23 cellular contexts compared by ENCODE assay signal in genomic region chr15:62816342-62817059, GRCh38.
DNase-seq lines count a peak whose midpoint lies in the region; ATAC-seq and TF ChIP-seq lines count a peak whose summit lies in the region.
"Had no signal": no experiment of that assay in that cellular context is flagged by ENCODE, and none has a peak within 500 bp of the region (broad histone marks: within the 10 kb centered on the region; RNA-seq: fewer than 3 reads in every experiment).

No MANE protein-coding gene starts in this region.

- DNase-seq in LNCaP clone FGC (ENCODE audit: low read depth) (peak; percentile 31), brain microvascular endothelial cell (peak; percentile 13), hepatocyte (ENCODE audit: low spot score) (no peak), psoas muscle (no peak), NCI-H2029 treated with DMSO at 0.1 percent for 48 hours (lab: John Stamatoyannopoulos, UW) (no peak), PC-3 (no peak), NCI-H82 treated with DMSO at 0.1 percent for 48 hours (lab: John Stamatoyannopoulos, UW; ENCODE audit: unreplicated experiment) (no peak)
- no peak for DNase-seq in activated naive CD4-positive, alpha-beta T cell (lab: John Stamatoyannopoulos, UW)
- DNase-seq: ACHN; activated CD4-positive, alpha-beta T cell treated with anti-CD3 and anti-CD28 coated beads, Interleukin-2, amount 10 ng/mL, durations not matched to agents 7 days and 5 days; activated naive CD8-positive, alpha-beta T cell treated with anti-CD3 and anti-CD28 coated beads for 36 hours; foreskin keratinocyte; HFFc6; Kasumi-1; kidney; NCI-H1105; NCI-H526; nucleus accumbens; stimulated activated CD4-positive, alpha-beta T cell treated with anti-CD3 and anti-CD28 coated beads, Interleukin-15, amount 100 ng/mL, for 24 hours had no signal

- no peaks in the 10 kb centered on the region for H3K27me3 ChIP-seq in brain microvascular endothelial cell (replicated peaks)
- H3K27me3 ChIP-seq in hepatocyte = no peaks in the 10 kb centered on the region
- no peaks in the 10 kb centered on the region for H3K27me3 ChIP-seq in psoas muscle (ENCODE audit: insufficient read depth in 3 of 3, low read length in 2 of 3)
- H3K27me3 ChIP-seq in PC-3 (ENCODE audit: low read length) = no peaks in the 10 kb centered on the region
- H3K27me3 ChIP-seq: foreskin keratinocyte, vagina had no signal

- POLR2A ChIA-PET in PC-3 (lab: Charles Lee; ENCODE audit: unreplicated experiment) = no interaction called here

- no peak overlapping the region for H3K27ac ChIP-seq in brain microvascular endothelial cell
- peak overlapping the region; percentile 21 for H3K27ac ChIP-seq in hepatocyte
- H3K27ac ChIP-seq in psoas muscle = peak overlapping the region; percentile 66
- no peak overlapping the region for H3K27ac ChIP-seq in PC-3 (ENCODE audit: low read length)
- H3K27ac ChIP-seq: C4-2B, foreskin keratinocyte, vagina had no signal

- in situ Hi-C loops in brain microvascular endothelial cell (cut with HindIII; ENCODE audit: low pct_ligation_motif_present, low sequenced_read_pairs) = no loop called here

- no peaks in the 10 kb centered on the region for H4K20me1 ChIP-seq in hepatocyte (ENCODE audit: insufficient read depth, poor library complexity, severe bottlenecking)
- H4K20me1 ChIP-seq in PC-3 (ENCODE audit: low read length) = no peaks in the 10 kb centered on the region

- TF ChIP-seq CTCF in LNCaP clone FGC (IDR thresholded peaks at IDR 0.05; ENCODE audit: control insufficient read depth, extremely low read depth, insufficient read depth) (no peak), brain microvascular endothelial cell (IDR thresholded peaks at IDR 0.05; ENCODE audit: low read depth, low read length, missing control alignments) (no peak), hepatocyte (IDR thresholded peaks at IDR 0.05; ENCODE audit: poor library complexity) (no peak), psoas muscle (IDR thresholded peaks at IDR 0.05) (no peak), PC-3 (conservative IDR thresholded peaks at IDR 0.05; ENCODE audit: low read depth, low read length) (no peak)

- H3K79me2 ChIP-seq in hepatocyte (no peaks in the 10 kb centered on the region), PC-3 (ENCODE audit: low read length) (no peaks in the 10 kb centered on the region)

- H3K4me3 ChIP-seq in LNCaP clone FGC (ENCODE audit: low read depth, low read length) = no peak overlapping the region
- H3K4me3 ChIP-seq in brain microvascular endothelial cell (ENCODE audit: low read depth, low read length) = no peak overlapping the region
- H3K4me3 ChIP-seq in hepatocyte = no peak overlapping the region
- peak overlapping the region; percentile 39 for H3K4me3 ChIP-seq in psoas muscle
- no peak overlapping the region for H3K4me3 ChIP-seq in PC-3 (ENCODE audit: low read length)
- H3K4me3 ChIP-seq: coronary artery, vagina had no signal

- WGBS in hepatocyte (ENCODE audit: low lambda C conversion rate, missing lambda C conversion rate) = 42% methylated on average over 4 of the region's 4 CpGs
- WGBS in psoas muscle, 3 donors = 27 to 65% (median 39%) methylated on average over 4 of the region's 4 CpGs

- no TSS peak for BruUV-seq in PC-3 (replicated peaks; lab: Mats Ljungman, UMichigan)

- peak; percentile 88 to 97 (median 94) for ATAC-seq in psoas muscle
- no peak for ATAC-seq in PC-3
- ATAC-seq: activated T-helper 17 cell treated with anti-CD3 and anti-CD28 coated beads, Interleukin-2, amount 50 U/mL, for 72 hours; foreskin keratinocyte had no signal

- CTCF ChIA-PET in PC-3 (lab: Charles Lee) = no interaction called here

- no peak overlapping the region for H3K9ac ChIP-seq in PC-3 (ENCODE audit: low read length)

- H3K36me3 ChIP-seq in brain microvascular endothelial cell (replicated peaks) = no peaks in the 10 kb centered on the region
- H3K36me3 ChIP-seq in hepatocyte (replicated peaks; ENCODE audit: insufficient read depth, low read depth) = no peaks in the 10 kb centered on the region
- peaks cover 3 to 30% of the 10 kb centered on the region in 2 donors for H3K36me3 ChIP-seq in psoas muscle (ENCODE audit: insufficient read depth in 1 of 2, low read depth in 1 of 2)
- no peaks in the 10 kb centered on the region for H3K36me3 ChIP-seq in PC-3 (ENCODE audit: low read depth, low read length)
- H3K36me3 ChIP-seq: vagina had no signal

- H3K9me2 ChIP-seq in hepatocyte (replicated peaks; ENCODE audit: insufficient read depth) = no peaks in the 10 kb centered on the region
- no peaks in the 10 kb centered on the region for H3K9me2 ChIP-seq in PC-3 (replicated peaks; ENCODE audit: low read length)

- no peak overlapping the region for H2AFZ ChIP-seq in hepatocyte
- H2AFZ ChIP-seq in PC-3 (ENCODE audit: low read length) = no peak overlapping the region

- H3F3A ChIP-seq in PC-3 (ENCODE audit: low read length, unreplicated experiment) = no peaks in the 10 kb centered on the region

- H3K9me3 ChIP-seq in hepatocyte (ENCODE audit: low read depth) (no peaks in the 10 kb centered on the region), psoas muscle (no peaks in the 10 kb centered on the region), PC-3 (ENCODE audit: low read length) (no peaks in the 10 kb centered on the region)
- H3K9me3 ChIP-seq: vagina had no signal

- H3K4me2 ChIP-seq in hepatocyte = peak overlapping the region; percentile 13
- no peak overlapping the region for H3K4me2 ChIP-seq in PC-3 (ENCODE audit: low read length)

- intact Hi-C loops in psoas muscle (cut with DNase I) = no loop called here
- intact Hi-C loops in PC-3 (cut with micrococcal nuclease) = no loop called here

- H3K4me1 ChIP-seq in hepatocyte (ENCODE audit: insufficient read depth) (peaks cover 37% of the 10 kb centered on the region), psoas muscle (peaks cover 21% of the 10 kb centered on the region), PC-3 (ENCODE audit: insufficient read depth, low read length) (peaks cover 8% of the 10 kb centered on the region)
- H3K4me1 ChIP-seq: foreskin keratinocyte, vagina had no signal

Comparison
In these comparisons a context has a peak if more than half of its experiments do, and no peak if none do; other contexts are left out.
1. DNase-seq: peak in LNCaP clone FGC (single experiment) and brain microvascular endothelial cell (single experiment); none in hepatocyte (single experiment), psoas muscle (0 of 2), NCI-H2029 treated with DMSO at 0.1 percent for 48 hours (single experiment), PC-3 (single experiment), activated naive CD4-positive, alpha-beta T cell (0 of 4) and NCI-H82 treated with DMSO at 0.1 percent for 48 hours (single experiment).
2. H3K27ac ChIP-seq: peak in hepatocyte (single experiment) and psoas muscle (single experiment); none in brain microvascular endothelial cell (single experiment) and PC-3 (single experiment).